2 cellular contexts compared by ENCODE assay signal in the genomic region with DNA sequence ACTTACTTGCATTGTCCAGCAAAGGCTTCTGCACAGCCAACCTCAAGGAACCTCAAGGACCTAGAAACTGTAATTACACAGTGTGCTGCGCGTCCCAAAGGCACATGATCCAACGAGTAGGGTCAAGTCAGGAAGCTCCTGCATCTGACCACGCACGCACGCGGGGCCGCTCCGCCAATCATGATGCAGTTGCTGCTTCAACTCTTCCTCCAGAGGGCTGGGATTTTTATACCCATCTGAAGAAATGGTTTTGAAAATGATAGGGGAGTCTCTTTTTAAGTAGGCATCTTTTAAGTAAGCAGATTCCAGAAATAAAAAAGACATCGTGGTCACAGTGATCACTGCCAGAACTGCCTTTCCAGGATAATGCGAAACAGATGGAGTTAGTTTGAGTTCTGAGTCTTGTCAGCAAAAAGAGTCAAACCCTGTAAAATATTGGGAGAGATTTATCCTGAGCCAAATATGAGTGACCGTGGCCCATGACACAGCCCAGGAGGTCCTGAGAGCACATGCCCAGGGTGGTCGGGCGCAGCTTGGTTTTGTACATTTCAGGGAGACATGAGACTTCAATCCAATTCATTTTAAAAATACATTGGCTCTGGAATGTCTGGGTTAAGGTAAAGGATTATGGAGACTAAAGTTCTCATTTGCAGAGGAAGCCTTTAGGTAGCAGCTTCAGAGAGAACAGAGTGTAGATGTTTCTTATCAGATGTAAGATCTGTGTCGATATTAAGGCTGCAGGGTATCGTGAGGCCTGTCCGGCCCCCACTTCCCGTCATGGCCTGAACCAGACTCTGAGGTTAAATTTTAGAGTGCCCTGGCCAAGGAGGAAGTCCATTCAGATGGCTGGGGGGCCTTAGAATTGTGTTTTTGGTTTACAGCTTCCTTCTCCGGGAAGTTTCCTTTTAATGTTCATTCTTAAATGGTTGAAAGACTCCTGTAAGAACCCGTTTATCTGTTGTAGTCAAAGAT.
TF ChIP-seq lines count a peak whose summit lies in the region.

No MANE protein-coding gene starts in this region.

TF ChIP-seq in liver, 16 proteins besides CTCF, POLR2A, EP300 and RAD21:
- TF ChIP-seq, protein P1, sequence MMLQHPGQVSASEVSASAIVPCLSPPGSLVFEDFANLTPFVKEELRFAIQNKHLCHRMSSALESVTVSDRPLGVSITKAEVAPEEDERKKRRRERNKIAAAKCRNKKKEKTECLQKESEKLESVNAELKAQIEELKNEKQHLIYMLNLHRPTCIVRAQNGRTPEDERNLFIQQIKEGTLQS (IDR thresholded peaks at IDR 0.05), result no peak
- TF ChIP-seq RXRA (IDR thresholded peaks at IDR 0.05) (no peak), EGR1 (IDR thresholded peaks at IDR 0.05; ENCODE audit: low read depth in 2 of 2) (no peak), HNF4G (IDR thresholded peaks at IDR 0.05) (no peak), YY1 (IDR thresholded peaks at IDR 0.05) (no peak), FOXA1 (IDR thresholded peaks at IDR 0.05) (no peak), TAF1 (conservative IDR thresholded peaks at IDR 0.05) (no peak), ZBTB33 (IDR thresholded peaks at IDR 0.05) (no peak), REST (IDR thresholded peaks at IDR 0.05) (no peak), NR2F2 (IDR thresholded peaks at IDR 0.05) (no peak), SP1 (IDR thresholded peaks at IDR 0.05) (no peak), FOXA2 (IDR thresholded peaks at IDR 0.05) (no peak), GABPA (IDR thresholded peaks at IDR 0.05 in 1 of 2, conservative IDR thresholded peaks at IDR 0.05 in 1 of 2) (no peak), HNF4A (conservative IDR thresholded peaks at IDR 0.05) (no peak)
- TF ChIP-seq, protein P2, sequence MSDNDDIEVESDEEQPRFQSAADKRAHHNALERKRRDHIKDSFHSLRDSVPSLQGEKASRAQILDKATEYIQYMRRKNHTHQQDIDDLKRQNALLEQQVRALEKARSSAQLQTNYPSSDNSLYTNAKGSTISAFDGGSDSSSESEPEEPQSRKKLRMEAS (IDR thresholded peaks at IDR 0.05), result no peak

TF ChIP-seq in HepG2, 621 proteins besides CTCF, POLR2A, EP300 and RAD21:
- TF ChIP-seq SMARCC2 (IDR thresholded peaks at IDR 0.05) (no peak), NFE2 (CRISPR knock-in tag; IDR thresholded peaks at IDR 0.05) (no peak), SP5 (CRISPR knock-in tag; IDR thresholded peaks at IDR 0.05; ENCODE audit: borderline replicate concordance, low read depth) (no peak), ATF4 (CRISPR knock-in tag; IDR thresholded peaks at IDR 0.05) (no peak), JDP2 (CRISPR knock-in tag; IDR thresholded peaks at IDR 0.05; ENCODE audit: borderline replicate concordance) (no peak), PPARG (CRISPR knock-in tag; conservative IDR thresholded peaks at IDR 0.05) (no peak), ZKSCAN8 (CRISPR knock-in tag; IDR thresholded peaks at IDR 0.05; ENCODE audit: borderline replicate concordance) (no peak), ATF6 (CRISPR knock-in tag; conservative IDR thresholded peaks at IDR 0.05) (no peak), SP140L (CRISPR knock-in tag; IDR thresholded peaks at IDR 0.05; ENCODE audit: borderline replicate concordance) (no peak), PHF5A (CRISPR knock-in tag; IDR thresholded peaks at IDR 0.05; ENCODE audit: low read depth, unreplicated experiment) (no peak)
